In the genomic region with DNA sequence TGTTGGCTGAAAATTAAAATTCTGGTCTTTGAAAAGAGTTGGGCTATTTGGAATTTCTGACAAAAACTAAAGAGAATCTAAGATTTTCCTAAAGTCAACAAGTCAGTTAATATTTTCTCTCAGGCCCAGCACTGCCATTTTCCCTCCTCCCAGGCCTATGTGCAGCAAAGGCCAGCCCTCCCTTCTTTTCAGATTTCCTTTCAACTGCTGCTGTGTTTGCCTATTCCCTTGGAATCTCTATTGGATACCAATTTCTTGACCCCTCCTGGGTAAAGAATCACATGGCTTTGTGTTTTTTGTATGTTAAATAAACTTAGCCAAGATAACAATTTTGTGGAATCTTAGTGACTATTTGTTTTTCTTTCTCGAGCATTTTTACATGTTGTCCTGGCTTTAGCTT, we compare ENCODE assay signal across 1 cellular context.
TF ChIP-seq lines count a peak whose summit lies in the region.

No MANE protein-coding gene starts in this region.

TF ChIP-seq in IMR-90, 13 proteins besides CTCF, POLR2A, EP300 and RAD21:
- TF ChIP-seq RCOR1 (IDR thresholded peaks at IDR 0.05; ENCODE audit: insufficient replicate concordance, low read length) = no peak
- no peak for TF ChIP-seq MAZ (IDR thresholded peaks at IDR 0.05; ENCODE audit: borderline replicate concordance, low read depth, low read length)
- TF ChIP-seq RFX5 (IDR thresholded peaks at IDR 0.05; ENCODE audit: low read depth, low read length) = no peak
- TF ChIP-seq MAFK (IDR thresholded peaks at IDR 0.05; ENCODE audit: low read depth, low read length) = no peak
- TF ChIP-seq MXI1 (IDR thresholded peaks at IDR 0.05; ENCODE audit: borderline replicate concordance, low read depth, low read length) = no peak
- TF ChIP-seq CEBPB (IDR thresholded peaks at IDR 0.05; ENCODE audit: low read depth, low read length) = no peak
- TF ChIP-seq SMC3 (IDR thresholded peaks at IDR 0.05; ENCODE audit: low read depth, low read length) = no peak
- TF ChIP-seq BHLHE40 (IDR thresholded peaks at IDR 0.05; ENCODE audit: low read depth, low read length) = no peak
- no peak for TF ChIP-seq FOS (IDR thresholded peaks at IDR 0.05; ENCODE audit: low read depth, low read length)
- no peak for TF ChIP-seq NFE2L2 (IDR thresholded peaks at IDR 0.05; ENCODE audit: low read depth, low read length)
- TF ChIP-seq, protein P1, sequence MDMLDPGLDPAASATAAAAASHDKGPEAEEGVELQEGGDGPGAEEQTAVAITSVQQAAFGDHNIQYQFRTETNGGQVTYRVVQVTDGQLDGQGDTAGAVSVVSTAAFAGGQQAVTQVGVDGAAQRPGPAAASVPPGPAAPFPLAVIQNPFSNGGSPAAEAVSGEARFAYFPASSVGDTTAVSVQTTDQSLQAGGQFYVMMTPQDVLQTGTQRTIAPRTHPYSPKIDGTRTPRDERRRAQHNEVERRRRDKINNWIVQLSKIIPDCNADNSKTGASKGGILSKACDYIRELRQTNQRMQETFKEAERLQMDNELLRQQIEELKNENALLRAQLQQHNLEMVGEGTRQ (IDR thresholded peaks at IDR 0.05; ENCODE audit: low read depth, low read length) = no peak
- TF ChIP-seq CHD1 (IDR thresholded peaks at IDR 0.05; ENCODE audit: low read depth, low read length) = no peak
- TF ChIP-seq, protein P2, sequence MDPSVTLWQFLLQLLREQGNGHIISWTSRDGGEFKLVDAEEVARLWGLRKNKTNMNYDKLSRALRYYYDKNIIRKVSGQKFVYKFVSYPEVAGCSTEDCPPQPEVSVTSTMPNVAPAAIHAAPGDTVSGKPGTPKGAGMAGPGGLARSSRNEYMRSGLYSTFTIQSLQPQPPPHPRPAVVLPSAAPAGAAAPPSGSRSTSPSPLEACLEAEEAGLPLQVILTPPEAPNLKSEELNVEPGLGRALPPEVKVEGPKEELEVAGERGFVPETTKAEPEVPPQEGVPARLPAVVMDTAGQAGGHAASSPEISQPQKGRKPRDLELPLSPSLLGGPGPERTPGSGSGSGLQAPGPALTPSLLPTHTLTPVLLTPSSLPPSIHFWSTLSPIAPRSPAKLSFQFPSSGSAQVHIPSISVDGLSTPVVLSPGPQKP (IDR thresholded peaks at IDR 0.05; ENCODE audit: borderline replicate concordance, low read depth, low read length) = no peak
TF ChIP-seq in IMR-90: peak in this region for 0.
